Comparison of ENCODE assay signal across 22 cellular contexts in genomic region chr15:62962101-62962995, GRCh38.
"Had no signal": no experiment of that assay in that cellular context is flagged by ENCODE, and none has a peak within 500 bp of the region (broad histone marks: within the 10 kb centered on the region; RNA-seq: fewer than 3 reads in every experiment).

No MANE protein-coding gene starts in this region.

- H3K36me3 ChIP-seq: ascending aorta, brain microvascular endothelial cell, heart right ventricle, lower lobe of right lung, neural progenitor cell, upper lobe of right lung, WERI-Rb-1 had no signal

- H3K4me3 ChIP-seq: ascending aorta, heart right ventricle, lower lobe of right lung, mucosa of descending colon, neural progenitor cell, upper lobe of right lung had no signal

- H3K27ac ChIP-seq: ascending aorta, brain microvascular endothelial cell, lower lobe of right lung, neural progenitor cell, upper lobe of right lung, WERI-Rb-1 had no signal

- ATAC-seq: activated CD8-positive, alpha-beta T cell treated with anti-CD3 and anti-CD28 coated beads, Interleukin-2, amount 10 ng/mL, durations not matched to agents 7 days and 5 days; lower lobe of right lung; mucosa of descending colon; naive thymus-derived CD4-positive, alpha-beta T cell; stimulated activated naive CD8-positive, alpha-beta T cell treated with anti-CD3 and anti-CD28 coated beads, Interleukin-15, Interleukin-2, amounts not matched to agents 100 U/mL and 50 U/mL, for 24 hours; upper lobe of right lung had no signal

- DNase-seq: activated CD4-positive, alpha-beta T cell treated with anti-CD3 and anti-CD28 coated beads for 1 hour; activated CD4-positive, alpha-beta T cell treated with anti-CD3 and anti-CD28 coated beads, Interleukin-2, amount 50 U/mL, for 1 hour; activated CD8-positive, alpha-beta T cell treated with anti-CD3 and anti-CD28 coated beads, Interleukin-2, amount 10 ng/mL, durations not matched to agents 7 days and 5 days; activated gamma-delta T cell; brain microvascular endothelial cell; caudate nucleus; effector CD4-positive, alpha-beta T cell; heart right ventricle; islet precursor cell; left cardiac atrium; lower lobe of right lung; mesendoderm; mucosa of descending colon; naive thymus-derived CD4-positive, alpha-beta T cell; stimulated activated CD4-positive, alpha-beta T cell treated with anti-CD3 and anti-CD28 coated beads, Interleukin-4, amount 100 ng/mL, for 24 hours; stimulated activated naive CD8-positive, alpha-beta T cell treated with anti-CD3 and anti-CD28 coated beads, Interleukin-15, Interleukin-2, amounts not matched to agents 100 U/mL and 50 U/mL, for 24 hours; upper lobe of right lung; WERI-Rb-1 had no signal

- H3K27me3 ChIP-seq: ascending aorta, brain microvascular endothelial cell, heart right ventricle, neural progenitor cell, upper lobe of right lung had no signal

- H3K9me3 ChIP-seq: ascending aorta, heart right ventricle, lower lobe of right lung, mucosa of descending colon, upper lobe of right lung had no signal

- FAIRE-seq: endometrium, TTC549 had no signal

- H3K4me1 ChIP-seq: lower lobe of right lung, upper lobe of right lung had no signal
